In the genomic region with DNA sequence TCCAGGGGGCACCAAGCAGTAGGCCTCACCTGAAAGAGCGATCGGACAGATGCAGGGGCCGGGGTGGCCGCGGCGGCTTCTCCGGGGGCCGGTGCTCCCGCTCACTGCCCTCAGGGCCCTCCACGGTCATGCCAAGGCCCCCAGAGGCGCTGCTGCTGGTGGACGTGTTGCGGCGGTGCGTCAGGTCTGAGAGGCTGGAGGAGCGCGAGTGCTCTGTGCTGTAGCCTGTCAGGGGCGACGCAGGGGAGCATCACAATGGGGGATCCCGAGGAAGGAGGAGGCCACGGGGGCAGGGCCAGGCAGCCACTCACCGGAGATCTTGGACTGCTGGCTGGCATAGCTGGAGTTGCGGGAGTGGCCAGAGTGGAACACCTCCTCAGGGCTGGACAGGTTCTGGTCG, we compare ENCODE assay signal across 16 cellular contexts. TPM values are rescaled to one million over a fixed set of nuclear protein-coding genes. Genes with fewer than 3 reads are reported as not detected.
A peak's percentile ranks its signal among the peaks of the same experiment; 100 is the strongest.
DNase-seq lines count a peak whose midpoint lies in the region; ATAC-seq and TF ChIP-seq lines count a peak whose summit lies in the region.
"Had no signal": no experiment of that assay in that cellular context is flagged by ENCODE, and none has a peak within 500 bp of the region (broad histone marks: within the 10 kb centered on the region; RNA-seq: fewer than 3 reads in every experiment).

No MANE protein-coding gene starts in this region.

- peak; percentile 59 for DNase-seq in Right ventricle myocardium inferior (ENCODE audit: missing footprints)
- no peak for DNase-seq in left cardiac atrium
- DNase-seq in RWPE1 (ENCODE audit: low spot score): no peak
- peak in 1 of 49 donors; percentile 49 for DNase-seq in substantia nigra (lab: John Stamatoyannopoulos, UW)
- DNase-seq in NCI-H146 treated with DMSO at 0.1 percent for 48 hours (lab: John Stamatoyannopoulos, UW; ENCODE audit: unreplicated experiment): no peak
- no peak for DNase-seq in coronary artery (ENCODE audit: low spot score)
- DNase-seq: AML-193, DND-41, GDM1, Kasumi-1, NCI-H1417 treated with DMSO at 0.1 percent for 48 hours, NCI-H2081, NCI-H510A treated with DMSO at 0.1 percent for 48 hours had no signal

- peak overlapping the region; percentile 50 for H3K27ac ChIP-seq in RWPE1
- peak overlapping the region; percentile 65 for H3K27ac ChIP-seq in cingulate gyrus (ENCODE audit: low read depth, low read length)
- H3K27ac ChIP-seq in substantia nigra (ENCODE audit: low read depth, low read length, poor library complexity, severe bottlenecking): peak overlapping the region; percentile 80
- no peak overlapping the region for H3K27ac ChIP-seq in coronary artery

- ATAC-seq in Right ventricle myocardium inferior: no peak
- no peak for ATAC-seq in left cardiac atrium
- no peak for ATAC-seq in HG02938 (IDR thresholded peaks at IDR 0.05; ENCODE audit: unreplicated experiment)

- intact Hi-C loops in Right ventricle myocardium inferior (cut with DNase I) (no loop called here), left cardiac atrium (cut with DNase I) (loop anchor here in 1 of 2 donors (2.0 to 10.0 kb wide), 2 partner anchors 87 to 169 kb away; no protein-coding TSS in a partner anchor)

- CTCF ChIA-PET in RWPE1 (lab: Yijun Ruan, JAX): interaction anchor here (3.7 to 4.2 kb wide), 2 partner anchors 8 to 90 kb away, joined by 31 to 68 read pairs; no protein-coding TSS in a partner anchor

- TF ChIP-seq CTCF in RWPE1 (conservative IDR thresholded peaks at IDR 0.05; ENCODE audit: low read depth) (no peak), coronary artery (IDR thresholded peaks at IDR 0.05) (no peak)

- no peak overlapping the region for H3K4me3 ChIP-seq in coronary artery
- H3K4me3 ChIP-seq: HAP-1 had no signal

- POLR2A ChIA-PET in RWPE1 (lab: Yijun Ruan, JAX; ENCODE audit: low non-redundant PET): interaction anchor here (0.6 kb wide), 1 partner anchor 99 kb away, joined by 3 read pairs; no protein-coding TSS in a partner anchor

RNA-seq across cellular contexts. Expression of a gene that starts 7.7 kb away (rescaled TPM):
- total RNA-seq in Right ventricle myocardium inferior: 11.9 TPM
- 10 to 100 TPM; 14.7 to 18.3 TPM for total RNA-seq in left cardiac atrium

RNA-seq across cellular contexts. Expression of a gene that starts 14.8 kb away (rescaled TPM):
- total RNA-seq in Right ventricle myocardium inferior: not detected
- under 1 TPM; 0.50 to 0.99 TPM for total RNA-seq in left cardiac atrium

RNA-seq across cellular contexts. Expression of a gene that starts 28.5 kb away (rescaled TPM):
- total RNA-seq in Right ventricle myocardium inferior (21.9 TPM), left cardiac atrium (10 to 100 TPM; 35.8 to 49.9 TPM)

RNA-seq across cellular contexts. Expression of a gene that starts 35.5 kb away (rescaled TPM):
- total RNA-seq in Right ventricle myocardium inferior (25.3 TPM), left cardiac atrium (10 to 100 TPM; 24.9 to 27.3 TPM)

RNA-seq across cellular contexts. Expression of a gene that starts 45.9 kb away (rescaled TPM):
- total RNA-seq in Right ventricle myocardium inferior (43.3 TPM), left cardiac atrium (10 to 100 TPM; 56.7 to 71.7 TPM)

Comparison
In these comparisons a context has a peak if more than half of its experiments do, and no peak if none do; other contexts are left out.
1. H3K27ac ChIP-seq: peak in RWPE1 (single experiment), cingulate gyrus (single experiment) and substantia nigra (single experiment); none in coronary artery (0 of 2).